In the genomic region with DNA sequence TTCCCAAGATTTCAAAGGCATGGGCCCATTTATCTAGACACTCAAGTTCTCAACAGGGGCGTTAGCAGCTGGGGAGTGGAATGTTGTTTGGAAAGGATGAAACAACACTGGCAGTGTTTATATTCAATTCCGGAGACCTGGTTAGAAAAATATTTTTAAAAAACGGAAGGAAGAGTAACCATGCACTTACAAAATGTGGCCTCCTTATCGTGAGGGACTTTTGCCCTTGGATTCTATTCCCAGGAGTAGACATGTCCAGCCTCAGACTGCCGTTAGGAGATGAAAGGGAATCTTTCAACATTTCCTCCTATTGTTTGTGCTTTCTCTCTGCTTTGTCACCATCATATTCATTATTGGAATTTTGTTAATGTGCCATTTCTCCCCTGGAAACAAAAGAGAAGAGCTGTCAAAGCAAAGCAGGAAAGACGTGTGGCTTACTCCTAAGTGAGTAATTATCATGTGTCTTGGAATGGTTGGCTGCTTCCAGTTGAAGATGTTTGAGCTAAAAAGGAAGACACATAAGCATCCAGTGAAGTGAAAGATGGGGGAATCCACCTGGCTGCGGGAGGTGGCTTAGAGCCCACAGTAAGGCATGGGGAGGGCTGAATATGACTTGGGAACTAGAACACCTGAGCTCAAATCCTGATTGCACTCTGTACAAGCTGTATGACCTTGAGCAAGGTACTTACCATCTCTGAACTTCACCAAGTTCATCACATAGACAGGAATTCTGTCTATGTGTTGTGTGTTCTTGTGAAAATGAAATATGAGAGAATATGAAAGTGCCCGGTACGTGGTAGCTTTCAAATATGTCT, we compare ENCODE assay signal across 1 cellular context.
TF ChIP-seq lines count a peak whose summit lies in the region.

No MANE protein-coding gene starts in this region.

TF ChIP-seq in HepG2, 621 proteins besides CTCF, POLR2A, EP300 and RAD21 (continued from another document):
- peak; percentile 89; the same call in 1 of the 2 replicates for TF ChIP-seq SOX5 (CRISPR knock-in tag; IDR thresholded peaks at IDR 0.05; ENCODE audit: borderline replicate concordance)
- peak; percentile 26; the same call in 1 of the 2 replicates for TF ChIP-seq ELF3 (CRISPR knock-in tag; IDR thresholded peaks at IDR 0.05)
- 0 out of 2 replicates have a peak, but pooled peaks have one; percentile 21 for TF ChIP-seq HDAC2 (CRISPR knock-in tag; IDR thresholded peaks at IDR 0.05)
- TF ChIP-seq PHF8 (CRISPR knock-in tag; IDR thresholded peaks at IDR 0.05): no peak
- TF ChIP-seq FOXK1 (CRISPR knock-in tag; IDR thresholded peaks at IDR 0.05; ENCODE audit: borderline replicate concordance, low read depth): no peak
- TF ChIP-seq, protein P1, sequence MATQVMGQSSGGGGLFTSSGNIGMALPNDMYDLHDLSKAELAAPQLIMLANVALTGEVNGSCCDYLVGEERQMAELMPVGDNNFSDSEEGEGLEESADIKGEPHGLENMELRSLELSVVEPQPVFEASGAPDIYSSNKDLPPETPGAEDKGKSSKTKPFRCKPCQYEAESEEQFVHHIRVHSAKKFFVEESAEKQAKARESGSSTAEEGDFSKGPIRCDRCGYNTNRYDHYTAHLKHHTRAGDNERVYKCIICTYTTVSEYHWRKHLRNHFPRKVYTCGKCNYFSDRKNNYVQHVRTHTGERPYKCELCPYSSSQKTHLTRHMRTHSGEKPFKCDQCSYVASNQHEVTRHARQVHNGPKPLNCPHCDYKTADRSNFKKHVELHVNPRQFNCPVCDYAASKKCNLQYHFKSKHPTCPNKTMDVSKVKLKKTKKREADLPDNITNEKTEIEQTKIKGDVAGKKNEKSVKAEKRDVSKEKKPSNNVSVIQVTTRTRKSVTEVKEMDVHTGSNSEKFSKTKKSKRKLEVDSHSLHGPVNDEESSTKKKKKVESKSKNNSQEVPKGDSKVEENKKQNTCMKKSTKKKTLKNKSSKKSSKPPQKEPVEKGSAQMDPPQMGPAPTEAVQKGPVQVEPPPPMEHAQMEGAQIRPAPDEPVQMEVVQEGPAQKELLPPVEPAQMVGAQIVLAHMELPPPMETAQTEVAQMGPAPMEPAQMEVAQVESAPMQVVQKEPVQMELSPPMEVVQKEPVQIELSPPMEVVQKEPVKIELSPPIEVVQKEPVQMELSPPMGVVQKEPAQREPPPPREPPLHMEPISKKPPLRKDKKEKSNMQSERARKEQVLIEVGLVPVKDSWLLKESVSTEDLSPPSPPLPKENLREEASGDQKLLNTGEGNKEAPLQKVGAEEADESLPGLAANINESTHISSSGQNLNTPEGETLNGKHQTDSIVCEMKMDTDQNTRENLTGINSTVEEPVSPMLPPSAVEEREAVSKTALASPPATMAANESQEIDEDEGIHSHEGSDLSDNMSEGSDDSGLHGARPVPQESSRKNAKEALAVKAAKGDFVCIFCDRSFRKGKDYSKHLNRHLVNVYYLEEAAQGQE (IDR thresholded peaks at IDR 0.05; ENCODE audit: borderline replicate concordance in 1 of 2, low read depth in 1 of 2, low read length in 2 of 2): no peak
- no peak for TF ChIP-seq ZNF567 (CRISPR knock-in tag; IDR thresholded peaks at IDR 0.05; ENCODE audit: borderline replicate concordance)
- TF ChIP-seq SIN3B (IDR thresholded peaks at IDR 0.05; ENCODE audit: low read length): no peak
- peak; percentile 28 for TF ChIP-seq SAP130 (CRISPR knock-in tag; IDR thresholded peaks at IDR 0.05; ENCODE audit: low read depth)
- TF ChIP-seq SOX6 (IDR thresholded peaks at IDR 0.05): no peak
- TF ChIP-seq SOX6 (CRISPR knock-in tag; IDR thresholded peaks at IDR 0.05): peak; percentile 68; the same call in 1 of the 2 replicates
- TF ChIP-seq ZNF281 (CRISPR knock-in tag; IDR thresholded peaks at IDR 0.05; ENCODE audit: borderline replicate concordance): no peak
- no peak for TF ChIP-seq CHD2 (IDR thresholded peaks at IDR 0.05; ENCODE audit: low read depth, low read length)
- TF ChIP-seq IRF9 (CRISPR knock-in tag; IDR thresholded peaks at IDR 0.05; ENCODE audit: borderline replicate concordance): no peak
- TF ChIP-seq ZNF329 (CRISPR knock-in tag; IDR thresholded peaks at IDR 0.05; ENCODE audit: low read depth): no peak
- TF ChIP-seq GATAD2A (CRISPR knock-in tag; IDR thresholded peaks at IDR 0.05): 0 out of 2 replicates have a peak, but pooled peaks have one; percentile 9
- peak; percentile 22; the same call in 1 of the 2 replicates for TF ChIP-seq ZNF629 (CRISPR knock-in tag; conservative IDR thresholded peaks at IDR 0.05)
- TF ChIP-seq TCF7 (IDR thresholded peaks at IDR 0.05; ENCODE audit: low read depth): peak; percentile 54
- TF ChIP-seq TFAP4 (IDR thresholded peaks at IDR 0.05; ENCODE audit: borderline replicate concordance, low read depth): peak; percentile 35; the same call in 1 of the 2 replicates
- peak; percentile 10; the same call in 1 of the 2 replicates for TF ChIP-seq FOXP4 (CRISPR knock-in tag; IDR thresholded peaks at IDR 0.05)
- peak; percentile 38; the same call in 1 of the 2 replicates for TF ChIP-seq MED1 (CRISPR knock-in tag; IDR thresholded peaks at IDR 0.05)
- TF ChIP-seq ZKSCAN5 (CRISPR knock-in tag; IDR thresholded peaks at IDR 0.05): peak; percentile 62; the same call in 1 of the 2 replicates
- no peak for TF ChIP-seq E2F2 (CRISPR knock-in tag; IDR thresholded peaks at IDR 0.05; ENCODE audit: borderline replicate concordance)
- peak; percentile 23; the same call in 1 of the 2 replicates for TF ChIP-seq NCOA2 (CRISPR knock-in tag; IDR thresholded peaks at IDR 0.05)
- no peak for TF ChIP-seq ZFP41 (CRISPR knock-in tag; IDR thresholded peaks at IDR 0.05; ENCODE audit: borderline replicate concordance)
- TF ChIP-seq, protein P2, sequence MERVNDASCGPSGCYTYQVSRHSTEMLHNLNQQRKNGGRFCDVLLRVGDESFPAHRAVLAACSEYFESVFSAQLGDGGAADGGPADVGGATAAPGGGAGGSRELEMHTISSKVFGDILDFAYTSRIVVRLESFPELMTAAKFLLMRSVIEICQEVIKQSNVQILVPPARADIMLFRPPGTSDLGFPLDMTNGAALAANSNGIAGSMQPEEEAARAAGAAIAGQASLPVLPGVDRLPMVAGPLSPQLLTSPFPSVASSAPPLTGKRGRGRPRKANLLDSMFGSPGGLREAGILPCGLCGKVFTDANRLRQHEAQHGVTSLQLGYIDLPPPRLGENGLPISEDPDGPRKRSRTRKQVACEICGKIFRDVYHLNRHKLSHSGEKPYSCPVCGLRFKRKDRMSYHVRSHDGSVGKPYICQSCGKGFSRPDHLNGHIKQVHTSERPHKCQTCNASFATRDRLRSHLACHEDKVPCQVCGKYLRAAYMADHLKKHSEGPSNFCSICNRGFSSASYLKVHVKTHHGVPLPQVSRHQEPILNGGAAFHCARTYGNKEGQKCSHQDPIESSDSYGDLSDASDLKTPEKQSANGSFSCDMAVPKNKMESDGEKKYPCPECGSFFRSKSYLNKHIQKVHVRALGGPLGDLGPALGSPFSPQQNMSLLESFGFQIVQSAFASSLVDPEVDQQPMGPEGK (CRISPR knock-in tag; IDR thresholded peaks at IDR 0.05): no peak
- TF ChIP-seq ZNF549 (CRISPR knock-in tag; IDR thresholded peaks at IDR 0.05): no peak
- no peak for TF ChIP-seq MYC (CRISPR knock-in tag; IDR thresholded peaks at IDR 0.05; ENCODE audit: borderline replicate concordance)
- TF ChIP-seq RARA (CRISPR knock-in tag; IDR thresholded peaks at IDR 0.05): peak; percentile 26; the same call in 1 of the 2 replicates
- TF ChIP-seq ZKSCAN8 (CRISPR knock-in tag; IDR thresholded peaks at IDR 0.05; ENCODE audit: borderline replicate concordance): no peak
- 0 out of 2 replicates have a peak, but pooled peaks have one; percentile 40 for TF ChIP-seq SOX13 (IDR thresholded peaks at IDR 0.05)
- TF ChIP-seq SOX13 (CRISPR knock-in tag; conservative IDR thresholded peaks at IDR 0.05 in 1 of 2, IDR thresholded peaks at IDR 0.05 in 1 of 2): peak in 1 of 2 experiments; percentile 79; a peak in 2 of 4 replicates
- TF ChIP-seq JUNB (CRISPR knock-in tag; IDR thresholded peaks at IDR 0.05; ENCODE audit: borderline replicate concordance): no peak
- TF ChIP-seq ZNF430 (CRISPR knock-in tag; IDR thresholded peaks at IDR 0.05): no peak
- no peak for TF ChIP-seq ZNF644 (CRISPR knock-in tag; IDR thresholded peaks at IDR 0.05; ENCODE audit: low read depth)
- TF ChIP-seq ARNTL (CRISPR knock-in tag; IDR thresholded peaks at IDR 0.05): no peak
